ENCODE assay signal across 17 cellular contexts in the genomic region with DNA sequence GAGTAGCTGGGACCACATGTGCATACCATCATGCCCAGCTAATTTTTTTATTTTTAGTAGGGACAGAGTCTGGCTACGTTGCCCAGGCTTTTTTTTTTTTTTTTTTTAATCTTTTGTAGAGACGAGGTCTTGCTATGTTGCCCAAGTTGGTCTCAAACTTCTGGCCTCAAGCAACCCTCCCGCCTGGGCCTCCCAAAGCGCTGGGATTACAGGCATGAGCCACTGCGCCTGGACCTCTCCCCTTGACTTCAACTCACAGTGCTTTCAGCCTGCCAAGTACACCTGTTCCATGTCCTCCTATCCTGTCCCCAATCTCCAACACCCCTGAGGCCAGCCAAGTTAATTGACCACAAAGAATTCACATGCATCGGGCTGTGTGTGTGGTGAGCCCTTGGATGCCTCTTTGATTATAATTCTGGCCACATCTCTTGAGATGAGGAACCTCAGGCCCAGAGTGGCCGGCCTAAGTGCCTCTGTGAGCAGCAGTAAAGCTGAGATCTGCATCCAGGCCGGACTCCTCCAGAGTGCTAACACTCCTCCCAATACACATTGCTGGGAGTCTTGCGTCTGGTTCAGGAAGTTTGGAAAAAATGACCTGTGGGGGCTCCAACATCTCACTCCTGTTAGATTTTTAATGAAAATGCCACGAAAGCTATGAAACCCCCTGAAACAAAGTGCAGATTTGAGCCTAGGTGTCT. TPM values are rescaled to one million over a fixed set of nuclear protein-coding genes. Genes with fewer than 3 reads are reported as not detected.
DNase-seq lines count a peak whose midpoint lies in the region; ATAC-seq lines count a peak whose summit lies in the region.
"Had no signal": no experiment of that assay in that cellular context is flagged by ENCODE, and none has a peak within 500 bp of the region (broad histone marks: within the 10 kb centered on the region; RNA-seq: fewer than 3 reads in every experiment).

No MANE protein-coding gene starts in this region.

- WGBS in esophagus, 2 donors, result 87 to 89% methylated on average over 10 of the region's 10 CpGs

- intact Hi-C loops in head of caudate nucleus (cut with DNase I), result loop anchor here (10.0 kb wide), 1 partner anchor 85 kb away; a partner anchor contains a TSS

- ATAC-seq in activated T-cell treated with anti-CD3 and anti-CD28 coated beads, Interleukin-2, amount 50 U/mL, for 72 hours (replicated peaks in 1 of 2), result no peak
- ATAC-seq in stimulated activated naive B cell treated with anti-CD40 and anti-IgM and Interleukin-4, amounts not matched to agents 10 μg/mL and 1 μg/mL and 100 μg/mL, for 72 hours (replicated peaks), result no peak
- ATAC-seq: HepG2 had no signal

- no peak overlapping the region for H3K4me3 ChIP-seq in esophagus (ENCODE audit: low read depth in 1 of 2, low read length in 2 of 2)
- H3K4me3 ChIP-seq: thoracic aorta had no signal

- H3K36me3 ChIP-seq in esophagus (ENCODE audit: control insufficient read depth in 2 of 2, insufficient read depth in 2 of 2, low read length in 1 of 2), result peaks cover 0 to 21% of the 10 kb centered on the region in 2 donors

- no peaks in the 10 kb centered on the region for H3K27me3 ChIP-seq in esophagus (ENCODE audit: control insufficient read depth in 1 of 2, insufficient read depth in 2 of 2, low read length in 2 of 2)
- H3K27me3 ChIP-seq: Peyer's patch had no signal

- H3K27ac Mint-ChIP-seq in activated T-cell treated with anti-CD3 and anti-CD28 coated beads, Interleukin-2, amount 50 U/mL, for 72 hours, result peak overlapping the region; percentile 37
- H3K27ac Mint-ChIP-seq in stimulated activated naive B cell treated with anti-CD40 and anti-IgM and Interleukin-4, amounts not matched to agents 10 μg/mL and 1 μg/mL and 100 μg/mL, for 72 hours, result peak overlapping the region; percentile 92
- H3K27ac Mint-ChIP-seq: progenitor cell of endocrine pancreas had no signal

- no peaks in the 10 kb centered on the region for H3K9me3 ChIP-seq in esophagus (ENCODE audit: control insufficient read depth in 2 of 2, insufficient read depth in 1 of 2, low read depth in 1 of 2, low read length in 1 of 2)
- H3K9me3 ChIP-seq: Peyer's patch, thoracic aorta had no signal

- H3K36me3 Mint-ChIP-seq in activated T-cell treated with anti-CD3 and anti-CD28 coated beads, Interleukin-2, amount 50 U/mL, for 72 hours (ENCODE audit: insufficient read depth in 2 of 2), result peaks cover 4 to 25% of the 10 kb centered on the region in 2 donors
- peaks cover 38 to 54% of the 10 kb centered on the region in 2 donors for H3K36me3 Mint-ChIP-seq in stimulated activated naive B cell treated with anti-CD40 and anti-IgM and Interleukin-4, amounts not matched to agents 10 μg/mL and 1 μg/mL and 100 μg/mL, for 72 hours

- H3K4me1 ChIP-seq in esophagus (ENCODE audit: control insufficient read depth in 2 of 2, insufficient read depth in 2 of 2, low read length in 1 of 2), result peaks cover 3 to 8% of the 10 kb centered on the region in 2 donors

- H3K9me3 Mint-ChIP-seq in activated T-cell treated with anti-CD3 and anti-CD28 coated beads, Interleukin-2, amount 50 U/mL, for 72 hours, result no peaks in the 10 kb centered on the region
- H3K9me3 Mint-ChIP-seq in stimulated activated naive B cell treated with anti-CD40 and anti-IgM and Interleukin-4, amounts not matched to agents 10 μg/mL and 1 μg/mL and 100 μg/mL, for 72 hours, result no peaks in the 10 kb centered on the region
- H3K9me3 Mint-ChIP-seq: mesothelial cell of epicardium had no signal

- peaks cover 62% of the 10 kb centered on the region for H3K4me1 Mint-ChIP-seq in activated T-cell treated with anti-CD3 and anti-CD28 coated beads, Interleukin-2, amount 50 U/mL, for 72 hours (ENCODE audit: low read depth)
- H3K4me1 Mint-ChIP-seq in stimulated activated naive B cell treated with anti-CD40 and anti-IgM and Interleukin-4, amounts not matched to agents 10 μg/mL and 1 μg/mL and 100 μg/mL, for 72 hours, result peaks cover 48 to 80% of the 10 kb centered on the region in 2 donors

- H3K27me3 Mint-ChIP-seq in activated T-cell treated with anti-CD3 and anti-CD28 coated beads, Interleukin-2, amount 50 U/mL, for 72 hours (ENCODE audit: low read depth), result no peaks in the 10 kb centered on the region
- H3K27me3 Mint-ChIP-seq in stimulated activated naive B cell treated with anti-CD40 and anti-IgM and Interleukin-4, amounts not matched to agents 10 μg/mL and 1 μg/mL and 100 μg/mL, for 72 hours, result no peaks in the 10 kb centered on the region
- H3K27me3 Mint-ChIP-seq: progenitor cell of endocrine pancreas had no signal

- no peak for DNase-seq in activated T-cell treated with anti-CD3 and anti-CD28 coated beads, Interleukin-2, amount 50 U/mL, for 72 hours
- DNase-seq in activated T-cell treated with anti-CD3 and anti-CD28 coated beads, Interleukin-2, amount 50 U/mL, for 48 hours, result no peak
- DNase-seq in RPMI7951 (ENCODE audit: low read depth) (peak; percentile 17), NCI-H187 treated with DMSO at 0.1 percent for 48 hours (lab: John Stamatoyannopoulos, UW) (no peak), head of caudate nucleus (no peak), H4 (ENCODE audit: low spot score) (no peak)
- no peak for DNase-seq in stimulated activated naive B cell treated with anti-CD40 and anti-IgM and Interleukin-4, amounts not matched to agents 10 μg/mL and 1 μg/mL and 100 μg/mL, for 72 hours
- DNase-seq: DMS53; NCI-H1105 treated with DMSO at 0.1 percent for 48 hours; NCI-H510A; stimulated activated CD4-positive, alpha-beta T cell treated with anti-CD3 and anti-CD28 coated beads, Interleukin-12 subunit alpha, Interleukin-12 subunit beta, amount 100 ng/mL, for 4 hours had no signal

- H3K27ac ChIP-seq in esophagus (ENCODE audit: low read depth in 2 of 2, low read length in 1 of 2), result peak overlapping the region; percentile 35 to 62
- H3K27ac ChIP-seq: thoracic aorta had no signal

- H3K4me3 Mint-ChIP-seq in activated T-cell treated with anti-CD3 and anti-CD28 coated beads, Interleukin-2, amount 50 U/mL, for 72 hours, result peak overlapping the region in 1 of 2 donors; percentile 47
- H3K4me3 Mint-ChIP-seq in stimulated activated naive B cell treated with anti-CD40 and anti-IgM and Interleukin-4, amounts not matched to agents 10 μg/mL and 1 μg/mL and 100 μg/mL, for 72 hours, result peak overlapping the region in 1 of 2 donors; percentile 41
- H3K4me3 Mint-ChIP-seq: mesothelial cell of epicardium had no signal

RNA-seq across cellular contexts. Expression of a gene that starts 6.8 kb away (rescaled TPM):
- 10 to 100 TPM; 66.2 to 78.9 TPM for total RNA-seq in activated T-cell treated with anti-CD3 and anti-CD28 coated beads, Interleukin-2, amount 50 U/mL, for 72 hours
- 16.6 and 16.8 TPM in 2 replicates for total RNA-seq in RPMI7951 (2014; rRNA removed; shearing (Covaris generic))
- 10 to 100 TPM; 33.5 to 34.3 TPM for polyA plus RNA-seq in esophagus
- total RNA-seq in H4 (2014; rRNA removed; shearing (Covaris generic)), result 17.7 and 23.2 TPM in 2 replicates
